In genomic region chr14:59870277-59871165, GRCh38 we compare ENCODE assay signal across 9 cellular contexts. TPM values are rescaled to one million over a fixed set of nuclear protein-coding genes. Genes with fewer than 3 reads are reported as not detected.
DNase-seq lines count a peak whose midpoint lies in the region; ATAC-seq and TF ChIP-seq lines count a peak whose summit lies in the region.
"Had no signal": no experiment of that assay in that cellular context is flagged by ENCODE, and none has a peak within 500 bp of the region (broad histone marks: within the 10 kb centered on the region; RNA-seq: fewer than 3 reads in every experiment).

A gene with protein sequence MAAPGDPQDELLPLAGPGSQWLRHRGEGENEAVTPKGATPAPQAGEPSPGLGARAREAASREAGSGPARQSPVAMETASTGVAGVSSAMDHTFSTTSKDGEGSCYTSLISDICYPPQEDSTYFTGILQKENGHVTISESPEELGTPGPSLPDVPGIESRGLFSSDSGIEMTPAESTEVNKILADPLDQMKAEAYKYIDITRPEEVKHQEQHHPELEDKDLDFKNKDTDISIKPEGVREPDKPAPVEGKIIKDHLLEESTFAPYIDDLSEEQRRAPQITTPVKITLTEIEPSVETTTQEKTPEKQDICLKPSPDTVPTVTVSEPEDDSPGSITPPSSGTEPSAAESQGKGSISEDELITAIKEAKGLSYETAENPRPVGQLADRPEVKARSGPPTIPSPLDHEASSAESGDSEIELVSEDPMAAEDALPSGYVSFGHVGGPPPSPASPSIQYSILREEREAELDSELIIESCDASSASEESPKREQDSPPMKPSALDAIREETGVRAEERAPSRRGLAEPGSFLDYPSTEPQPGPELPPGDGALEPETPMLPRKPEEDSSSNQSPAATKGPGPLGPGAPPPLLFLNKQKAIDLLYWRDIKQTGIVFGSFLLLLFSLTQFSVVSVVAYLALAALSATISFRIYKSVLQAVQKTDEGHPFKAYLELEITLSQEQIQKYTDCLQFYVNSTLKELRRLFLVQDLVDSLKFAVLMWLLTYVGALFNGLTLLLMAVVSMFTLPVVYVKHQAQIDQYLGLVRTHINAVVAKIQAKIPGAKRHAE (minus strand): TSS chr14:59870776. CDS start chr14:59870630, 146 bp downstream.

- no peaks in the 10 kb centered on the region for H3K4me1 ChIP-seq in HEK293 (ENCODE audit: control insufficient read depth, insufficient read depth, low read length)
- peaks cover 3% of the 10 kb centered on the region for H3K4me1 ChIP-seq in mesendoderm (ENCODE audit: control insufficient read depth, low read depth, low read length)

- H3K27ac Mint-ChIP-seq in endothelial cell (ENCODE audit: unreplicated experiment), result no peak within 1 kb of the TSS

- H3K4me1 Mint-ChIP-seq in endothelial cell (ENCODE audit: unreplicated experiment), result peaks cover 5% of the 10 kb centered on the region

- no peak within 1 kb of the TSS for H2BK15ac ChIP-seq in mesendoderm (replicated peaks; ENCODE audit: low read depth)

- peak; percentile 73 for DNase-seq in GM03348 (ENCODE audit: low spot score)
- peak; percentile 50 for DNase-seq in NCI-H187 treated with DMSO at 0.1 percent for 48 hours (lab: John Stamatoyannopoulos, UW)
- peak; percentile 61 for DNase-seq in UCSD-AML1 (lab: John Stamatoyannopoulos, UW; ENCODE audit: unreplicated experiment)
- peak; percentile 58 for DNase-seq in endothelial cell (ENCODE audit: low spot score)
- peak; percentile 76 for DNase-seq in mesendoderm
- peak; percentile 76 for DNase-seq in superior temporal gyrus (ENCODE audit: extremely low spot score)

- H3K56ac ChIP-seq in mesendoderm (ENCODE audit: low read length), result peak within 1 kb of the TSS; percentile 77

- POLR2A ChIA-PET in HEK293 (lab: Yijun Ruan, JAX), result interaction anchor here (0.6 to 1.3 kb wide), 3 partner anchors 19 to 294 kb away, joined by 3 to 4 read pairs (median 3); no protein-coding TSS in a partner anchor

- no peak within 1 kb of the TSS for H3K4ac ChIP-seq in mesendoderm (ENCODE audit: low read depth, low read length)

- no peaks in the 10 kb centered on the region for H3K9me3 Mint-ChIP-seq in endothelial cell (ENCODE audit: unreplicated experiment)

- no peak within 1 kb of the TSS for H2AK5ac ChIP-seq in mesendoderm (ENCODE audit: low read length)

- no peaks in the 10 kb centered on the region for H3K79me2 ChIP-seq in mesendoderm (ENCODE audit: control insufficient read depth, insufficient read depth, low read length)

- H3K4me2 ChIP-seq in mesendoderm (ENCODE audit: low read length), result peak within 1 kb of the TSS; percentile 71

- peaks cover 9% of the 10 kb centered on the region for H3K27me3 ChIP-seq in mesendoderm (ENCODE audit: insufficient read depth, low read length, poor library complexity)

- no peaks in the 10 kb centered on the region for H3K36me3 ChIP-seq in HEK293 (ENCODE audit: control insufficient read depth in 2 of 2, insufficient read depth in 1 of 2, low read length in 2 of 2)
- no peaks in the 10 kb centered on the region for H3K36me3 ChIP-seq in mesendoderm (ENCODE audit: control insufficient read depth, insufficient read depth, low read length)

- ATAC-seq in GM18870 (IDR thresholded peaks at IDR 0.05; ENCODE audit: unreplicated experiment), result no peak

- peak; percentile 69 for TF ChIP-seq CTCF in HEK293 (tag by site-specific recombination; IDR thresholded peaks at IDR 0.05)
- no peak for TF ChIP-seq CTCF in endothelial cell (IDR thresholded peaks at IDR 0.05; ENCODE audit: unreplicated experiment)

- no peak within 1 kb of the TSS for H4K8ac ChIP-seq in mesendoderm (ENCODE audit: low read depth, low read length)

- H3K23ac ChIP-seq in mesendoderm (ENCODE audit: low read length), result no peak within 1 kb of the TSS

- peak within 1 kb of the TSS; percentile 93 for H3K4me3 Mint-ChIP-seq in endothelial cell (ENCODE audit: unreplicated experiment)

- H3K27ac ChIP-seq in HEK293 (ENCODE audit: extremely low read depth, low read depth, low read length) (peak within 1 kb of the TSS; percentile 46; the same call in 1 of the 2 replicates), mesendoderm (ENCODE audit: low read depth, low read length) (no peak within 1 kb of the TSS)
- H3K27ac ChIP-seq: epithelial cell of prostate had no signal

- H4K5ac ChIP-seq in mesendoderm (ENCODE audit: low read length), result no peak within 1 kb of the TSS

- no peaks in the 10 kb centered on the region for H3K79me1 ChIP-seq in mesendoderm (ENCODE audit: low read length)

- H3K9me3 ChIP-seq in HEK293 (ENCODE audit: control insufficient read depth, insufficient read depth, low read depth, low read length), result no peaks in the 10 kb centered on the region

- H3K4me3 ChIP-seq in HEK293 (ENCODE audit: low read depth, low read length) (peak within 1 kb of the TSS; percentile 53), mesendoderm (ENCODE audit: low read length) (peak within 1 kb of the TSS; percentile 21)

- no peaks in the 10 kb centered on the region for H3K36me3 Mint-ChIP-seq in endothelial cell (ENCODE audit: low read depth, unreplicated experiment)

- no peak within 1 kb of the TSS for H3K18ac ChIP-seq in mesendoderm (ENCODE audit: low read length)

- WGBS in mesendoderm (ENCODE audit: extremely low coverage, insufficient coverage, low lambda C conversion rate), result no CpG with 5 or more reads among the region's 84 CpGs

- CTCF ChIA-PET in HEK293 (lab: Yijun Ruan, JAX), result interaction anchor here (0.6 to 2.1 kb wide), 5 partner anchors 13 to 215 kb away, joined by 3 to 7 read pairs (median 3); no protein-coding TSS in a partner anchor

- peak within 1 kb of the TSS; percentile 31 for H3K9ac ChIP-seq in mesendoderm (ENCODE audit: low read length)

- H2BK5ac ChIP-seq in mesendoderm (ENCODE audit: low read length), result no peak within 1 kb of the TSS

- no peak within 1 kb of the TSS for H2BK120ac ChIP-seq in mesendoderm (ENCODE audit: low read depth, low read length)

- peaks cover 4% of the 10 kb centered on the region for H3K27me3 Mint-ChIP-seq in endothelial cell (ENCODE audit: unreplicated experiment)

TF ChIP-seq in HEK293, 187 proteins besides CTCF, POLR2A, EP300 and RAD21 (continues in another document):
- peak; percentile 94 for TF ChIP-seq ZNF394 (tag by site-specific recombination; IDR thresholded peaks at IDR 0.05; ENCODE audit: borderline replicate concordance)
- TF ChIP-seq ZNF530 (tag by site-specific recombination; IDR thresholded peaks at IDR 0.05; ENCODE audit: low read depth), result no peak
- 0 out of 2 replicates have a peak, but pooled peaks have one; percentile 19 for TF ChIP-seq ZFHX2 (tag by site-specific recombination; conservative IDR thresholded peaks at IDR 0.05)
- TF ChIP-seq, protein P1, sequence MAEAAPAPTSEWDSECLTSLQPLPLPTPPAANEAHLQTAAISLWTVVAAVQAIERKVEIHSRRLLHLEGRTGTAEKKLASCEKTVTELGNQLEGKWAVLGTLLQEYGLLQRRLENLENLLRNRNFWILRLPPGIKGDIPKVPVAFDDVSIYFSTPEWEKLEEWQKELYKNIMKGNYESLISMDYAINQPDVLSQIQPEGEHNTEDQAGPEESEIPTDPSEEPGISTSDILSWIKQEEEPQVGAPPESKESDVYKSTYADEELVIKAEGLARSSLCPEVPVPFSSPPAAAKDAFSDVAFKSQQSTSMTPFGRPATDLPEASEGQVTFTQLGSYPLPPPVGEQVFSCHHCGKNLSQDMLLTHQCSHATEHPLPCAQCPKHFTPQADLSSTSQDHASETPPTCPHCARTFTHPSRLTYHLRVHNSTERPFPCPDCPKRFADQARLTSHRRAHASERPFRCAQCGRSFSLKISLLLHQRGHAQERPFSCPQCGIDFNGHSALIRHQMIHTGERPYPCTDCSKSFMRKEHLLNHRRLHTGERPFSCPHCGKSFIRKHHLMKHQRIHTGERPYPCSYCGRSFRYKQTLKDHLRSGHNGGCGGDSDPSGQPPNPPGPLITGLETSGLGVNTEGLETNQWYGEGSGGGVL (tag by site-specific recombination; IDR thresholded peaks at IDR 0.05), result peak; percentile 65
- TF ChIP-seq, protein P2, sequence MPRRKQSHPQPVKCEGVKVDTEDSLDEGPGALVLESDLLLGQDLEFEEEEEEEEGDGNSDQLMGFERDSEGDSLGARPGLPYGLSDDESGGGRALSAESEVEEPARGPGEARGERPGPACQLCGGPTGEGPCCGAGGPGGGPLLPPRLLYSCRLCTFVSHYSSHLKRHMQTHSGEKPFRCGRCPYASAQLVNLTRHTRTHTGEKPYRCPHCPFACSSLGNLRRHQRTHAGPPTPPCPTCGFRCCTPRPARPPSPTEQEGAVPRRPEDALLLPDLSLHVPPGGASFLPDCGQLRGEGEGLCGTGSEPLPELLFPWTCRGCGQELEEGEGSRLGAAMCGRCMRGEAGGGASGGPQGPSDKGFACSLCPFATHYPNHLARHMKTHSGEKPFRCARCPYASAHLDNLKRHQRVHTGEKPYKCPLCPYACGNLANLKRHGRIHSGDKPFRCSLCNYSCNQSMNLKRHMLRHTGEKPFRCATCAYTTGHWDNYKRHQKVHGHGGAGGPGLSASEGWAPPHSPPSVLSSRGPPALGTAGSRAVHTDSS (tag by site-specific recombination; IDR thresholded peaks at IDR 0.05), result peak; percentile 86
- TF ChIP-seq SCRT2 (tag by site-specific recombination; IDR thresholded peaks at IDR 0.05), result 0 out of 2 replicates have a peak, but pooled peaks have one; percentile 13
- TF ChIP-seq, protein P3, sequence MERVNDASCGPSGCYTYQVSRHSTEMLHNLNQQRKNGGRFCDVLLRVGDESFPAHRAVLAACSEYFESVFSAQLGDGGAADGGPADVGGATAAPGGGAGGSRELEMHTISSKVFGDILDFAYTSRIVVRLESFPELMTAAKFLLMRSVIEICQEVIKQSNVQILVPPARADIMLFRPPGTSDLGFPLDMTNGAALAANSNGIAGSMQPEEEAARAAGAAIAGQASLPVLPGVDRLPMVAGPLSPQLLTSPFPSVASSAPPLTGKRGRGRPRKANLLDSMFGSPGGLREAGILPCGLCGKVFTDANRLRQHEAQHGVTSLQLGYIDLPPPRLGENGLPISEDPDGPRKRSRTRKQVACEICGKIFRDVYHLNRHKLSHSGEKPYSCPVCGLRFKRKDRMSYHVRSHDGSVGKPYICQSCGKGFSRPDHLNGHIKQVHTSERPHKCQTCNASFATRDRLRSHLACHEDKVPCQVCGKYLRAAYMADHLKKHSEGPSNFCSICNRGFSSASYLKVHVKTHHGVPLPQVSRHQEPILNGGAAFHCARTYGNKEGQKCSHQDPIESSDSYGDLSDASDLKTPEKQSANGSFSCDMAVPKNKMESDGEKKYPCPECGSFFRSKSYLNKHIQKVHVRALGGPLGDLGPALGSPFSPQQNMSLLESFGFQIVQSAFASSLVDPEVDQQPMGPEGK (tag by site-specific recombination; IDR thresholded peaks at IDR 0.05), result peak; percentile 15; the same call in 1 of the 2 replicates
- 0 out of 2 replicates have a peak, but pooled peaks have one; percentile 34 for TF ChIP-seq EGR2 (tag by site-specific recombination; IDR thresholded peaks at IDR 0.05; ENCODE audit: low read depth)
- no peak for TF ChIP-seq ZNF311 (tag by site-specific recombination; IDR thresholded peaks at IDR 0.05; ENCODE audit: borderline replicate concordance)
- no peak for TF ChIP-seq ZFP37 (tag by site-specific recombination; IDR thresholded peaks at IDR 0.05)

RNA-seq across cellular contexts. Expression of the gene that starts here (rescaled TPM):
- 2.1 TPM for total RNA-seq in endothelial cell (ENCODE audit: unreplicated experiment)
- 0.86 TPM for polyA plus RNA-seq in mesendoderm (2013, experiment 1 of 2)
- polyA plus RNA-seq in mesendoderm (2013, experiment 2 of 2), result 0.67 TPM
